8 cellular contexts compared by ENCODE assay signal in genomic region chr19:1568320-1569019, GRCh38. TPM values are rescaled to one million over a fixed set of nuclear protein-coding genes. Genes with fewer than 3 reads are reported as not detected.
DNase-seq lines count a peak whose midpoint lies in the region; ATAC-seq, FAIRE-seq and TF ChIP-seq lines count a peak whose summit lies in the region.

MEX3D (minus strand) TSS chr19:1568325; CDS start chr19:1568058, 267 bp downstream.

- no peak for FAIRE-seq in keratinocyte (lab: Jason Lieb, UNC)

- no peak for TF ChIP-seq CTCF in keratinocyte (optimal IDR thresholded peaks at IDR 0.05 in 1 of 3, IDR thresholded peaks at IDR 0.05 in 1 of 3, conservative IDR thresholded peaks at IDR 0.05 in 1 of 3; ENCODE audit: extremely low read depth in 1 of 3, insufficient read depth in 2 of 3, low read length in 3 of 3)

- peaks cover 16% of the 10 kb centered on the region for H3K79me2 ChIP-seq in keratinocyte (ENCODE audit: control insufficient read depth, insufficient read depth, low read length)

- no peaks in the 10 kb centered on the region for H4K20me1 ChIP-seq in keratinocyte (ENCODE audit: control insufficient read depth, extremely low read depth, insufficient read depth, low read length)

- dilution Hi-C loops in keratinocyte (cut with MboI; ENCODE audit: extremely low pct_ligation_motif_present, low sequenced_read_pairs): no loop called here

- H3K27ac ChIP-seq in caudate nucleus (ENCODE audit: low read depth, low read length): peak within 1 kb of the TSS; percentile 67
- no peak within 1 kb of the TSS for H3K27ac ChIP-seq in keratinocyte (ENCODE audit: control insufficient read depth, insufficient read depth, low read length)

- peak within 1 kb of the TSS; percentile 73 for H3K4me2 ChIP-seq in keratinocyte (ENCODE audit: control insufficient read depth, extremely low read depth, insufficient read depth, low read depth, low read length)

- peak within 1 kb of the TSS; percentile 64 to 73 (median 71) for H3K4me3 ChIP-seq in keratinocyte (ENCODE audit: control insufficient read depth in 2 of 3, extremely low read depth in 1 of 3, insufficient read depth in 2 of 3, low read depth in 1 of 3, low read length in 3 of 3)

- peak within 1 kb of the TSS; percentile 37 for H2AFZ ChIP-seq in keratinocyte (ENCODE audit: control insufficient read depth, low read length)

- no peaks in the 10 kb centered on the region for H3K4me1 ChIP-seq in keratinocyte (ENCODE audit: control insufficient read depth, extremely low read depth, insufficient read depth, low read length)

- no peaks in the 10 kb centered on the region for H3K36me3 ChIP-seq in keratinocyte (ENCODE audit: control insufficient read depth in 2 of 2, extremely low read depth in 1 of 2, insufficient read depth in 2 of 2, low read length in 2 of 2)

- in situ Hi-C loops in KBM-7 (cut with MboI; ENCODE audit: low pct_unique_long_range_greater_than_20kb, low sequenced_read_pairs): no loop called here

- peak; percentile 50 for ATAC-seq in GM21529 (IDR thresholded peaks at IDR 0.05; ENCODE audit: unreplicated experiment)

- H3K9me3 ChIP-seq in keratinocyte (ENCODE audit: control insufficient read depth, low read depth, low read length): no peaks in the 10 kb centered on the region

- no peaks in the 10 kb centered on the region for H3K9me1 ChIP-seq in keratinocyte (ENCODE audit: control insufficient read depth, extremely low read depth, insufficient read depth, low read length)

- H3K27me3 ChIP-seq in keratinocyte (ENCODE audit: control insufficient read depth, extremely low read depth, insufficient read depth, low read length): peaks cover 11% of the 10 kb centered on the region

- H3K9ac ChIP-seq in keratinocyte (ENCODE audit: control insufficient read depth, extremely low read depth, insufficient read depth, low read length): peak within 1 kb of the TSS; percentile 56

- DNase-seq in C1 segment of cervical spinal cord (lab: John Stamatoyannopoulos, UW) (peak in 11 of 14 donors; percentile 4 to 76 (median 34)), NCI-H128 (lab: John Stamatoyannopoulos, UW; ENCODE audit: unreplicated experiment) (peak; percentile 37), caudate nucleus (lab: John Stamatoyannopoulos, UW) (peak in 45 of 61 donors; percentile 5 to 74 (median 31)), keratinocyte (ENCODE audit: low read depth, low spot score) (no peak), KBM-7 (no peak)
- DNase-seq in activated CD4-positive, CD25-positive, alpha-beta regulatory T cell treated with anti-CD3 and anti-CD28 coated beads, Interleukin-2, amount 50 U/mL, for 72 hours: peak; percentile 80
- peak; percentile 55 to 75 (median 60) for DNase-seq in stimulated activated CD4-positive, alpha-beta T cell treated with anti-CD3 and anti-CD28 coated beads, Interleukin-12 subunit alpha, Interleukin-12 subunit beta, amount 100 ng/mL, for 48 hours (ENCODE audit: low read depth in 2 of 3, low spot score in 1 of 3)

RNA-seq across cellular contexts. Expression of gene MEX3D, which starts in this region (rescaled TPM):
- 3.9 to 6.3 TPM (median 5.9 TPM) in 3 replicates for polyA plus RNA-seq in keratinocyte
- 0.82 TPM for polyA plus RNA-seq in keratinocyte (2011; ENCODE audit: low read depth)
- 2.8 and 6.7 TPM in 2 replicates for polyA plus RNA-seq in keratinocyte (2011; cell fraction: cytosol; rRNA removed)
- 2.0 and 5.1 TPM in 2 replicates for polyA plus RNA-seq in keratinocyte (2011; cell fraction: nucleus; rRNA removed)
- polyA plus RNA-seq in keratinocyte (2012; ENCODE audit: low replicate concordance): 3.2 and 10.4 TPM in 2 replicates
- polyA minus RNA-seq in keratinocyte: 1.5 to 4.2 TPM (median 3.1 TPM) in 3 replicates
- 73.3 TPM for polyA minus RNA-seq in keratinocyte (2011; cell fraction: cytosol; rRNA and poly(A)+ RNA removed)
- 9.2 and 12.7 TPM in 2 replicates for polyA minus RNA-seq in keratinocyte (2011; cell fraction: nucleus; rRNA and poly(A)+ RNA removed)

Comparison
In these comparisons a context has a peak if more than half of its experiments do, and no peak if none do; other contexts are left out.
1. DNase-seq: peak in C1 segment of cervical spinal cord (11 of 14), NCI-H128 (single experiment), activated CD4-positive, CD25-positive, alpha-beta regulatory T cell treated with anti-CD3 and anti-CD28 coated beads, Interleukin-2, amount 50 U/mL, for 72 hours (single experiment), caudate nucleus (45 of 61) and stimulated activated CD4-positive, alpha-beta T cell treated with anti-CD3 and anti-CD28 coated beads, Interleukin-12 subunit alpha, Interleukin-12 subunit beta, amount 100 ng/mL, for 48 hours (3 of 3); none in keratinocyte (single experiment) and KBM-7 (single experiment).